In genomic region chr6:101935732-101936131, GRCh38 we compare ENCODE assay signal across 18 cellular contexts.
A peak's percentile ranks its signal among the peaks of the same experiment; 100 is the strongest.
DNase-seq lines count a peak whose midpoint lies in the region; ATAC-seq and TF ChIP-seq lines count a peak whose summit lies in the region.
"Had no signal": no experiment of that assay in that cellular context is flagged by ENCODE, and none has a peak within 500 bp of the region (broad histone marks: within the 10 kb centered on the region; RNA-seq: fewer than 3 reads in every experiment).

No MANE protein-coding gene starts in this region.

- no peaks in the 10 kb centered on the region for H4K20me1 ChIP-seq in PC-9 (ENCODE audit: insufficient read depth)

- no TSS peak for BruUV-seq in A673 (replicated peaks; lab: Mats Ljungman, UMichigan)
- no TSS peak for BruUV-seq in PC-9 (replicated peaks; lab: Mats Ljungman, UMichigan)

- ATAC-seq in HG02840 (IDR thresholded peaks at IDR 0.05; ENCODE audit: low FRiP score, unreplicated experiment) (no peak), HG02623 (IDR thresholded peaks at IDR 0.05; ENCODE audit: unreplicated experiment) (no peak)

- intact Hi-C loops in A673 (cut with micrococcal nuclease; ENCODE audit: unreplicated experiment): loop anchor here (10.0 kb wide), 1 partner anchor 1189 kb away; no protein-coding TSS in a partner anchor
- intact Hi-C loops in PC-9 (cut with micrococcal nuclease; ENCODE audit: unreplicated experiment): no loop called here

- no peaks in the 10 kb centered on the region for H3K79me2 ChIP-seq in PC-9 (ENCODE audit: low read depth)

- CTCF ChIA-PET in A673 (lab: Charles Lee): no interaction called here
- CTCF ChIA-PET in PC-9 (lab: Charles Lee): no interaction called here

- H3K4me2 ChIP-seq in PC-9: no peak overlapping the region

- DNase-seq in A673 (ENCODE audit: low spot score) (no peak), PC-9 (no peak), fibroblast of gingiva (ENCODE audit: low read depth) (peak; percentile 4), fibroblast of the conjunctiva (ENCODE audit: low read depth) (peak; percentile 8), medulla oblongata (ENCODE audit: extremely low spot score) (no peak)
- DNase-seq: 8988T; AML-193; Caco-2; CD4-positive, alpha-beta T cell; DMS153; DMS79; GDM1; GM23248 had no signal

- H3F3A ChIP-seq in PC-9 (ENCODE audit: insufficient read depth, low read depth): no peaks in the 10 kb centered on the region

- H3K9me2 ChIP-seq in PC-9 (ENCODE audit: insufficient read depth): no peaks in the 10 kb centered on the region; the same call in 1 of the 2 replicates

- peak overlapping the region; percentile 19; the same call in 1 of the 2 replicates for H2AFZ ChIP-seq in PC-9
- H2AFZ ChIP-seq: GM23248 had no signal

- H3K27ac ChIP-seq in A673 (ENCODE audit: low read depth, low read length, poor library complexity, severe bottlenecking): peak overlapping the region; percentile 96
- H3K27ac ChIP-seq in PC-9: no peak overlapping the region
- H3K27ac ChIP-seq: C4-2B, GM23248, HL-60 had no signal

- peaks cover 52% of the 10 kb centered on the region for H3K4me1 ChIP-seq in A673 (ENCODE audit: insufficient read depth, low read length, poor library complexity, severe bottlenecking)
- H3K4me1 ChIP-seq in PC-9 (replicated peaks; ENCODE audit: insufficient read depth): no peaks in the 10 kb centered on the region
- H3K4me1 ChIP-seq: Caco-2, HAP-1 had no signal

- H3K36me3 ChIP-seq in A673 (ENCODE audit: insufficient read depth, low read length, poor library complexity, severe bottlenecking): peaks cover 29% of the 10 kb centered on the region
- no peaks in the 10 kb centered on the region for H3K36me3 ChIP-seq in PC-9 (ENCODE audit: low read depth)
- H3K36me3 ChIP-seq: HAP-1 had no signal

- H3K27me3 ChIP-seq in A673 (replicated peaks; ENCODE audit: insufficient read depth, low read depth, low read length, poor library complexity) (no peaks in the 10 kb centered on the region), PC-9 (ENCODE audit: insufficient read depth, low read depth) (no peaks in the 10 kb centered on the region)

- TF ChIP-seq CTCF in A673 (conservative IDR thresholded peaks at IDR 0.05; ENCODE audit: low read depth, low read length): no peak
- TF ChIP-seq CTCF in PC-9 (conservative IDR thresholded peaks at IDR 0.05): no peak

- POLR2A ChIA-PET in A673 (lab: Charles Lee; ENCODE audit: low non-redundant PET) (interaction anchor here (1.2 kb wide), 1 partner anchor 9 kb away, joined by 4 read pairs; no protein-coding TSS in a partner anchor), PC-9 (lab: Charles Lee; ENCODE audit: unreplicated experiment) (interaction anchor here (0.7 to 0.8 kb wide), 2 partner anchors 22 to 334 kb away, joined by 3 to 5 read pairs; no protein-coding TSS in a partner anchor)

- H3K9me3 ChIP-seq in A673 (ENCODE audit: low read depth, low read length, poor library complexity, severe bottlenecking) (no peaks in the 10 kb centered on the region), PC-9 (ENCODE audit: insufficient read depth, low read depth) (no peaks in the 10 kb centered on the region)
- H3K9me3 ChIP-seq: Caco-2, HAP-1 had no signal

- H3K4me3 ChIP-seq in A673 (ENCODE audit: low read depth, low read length, poor library complexity, severe bottlenecking): peak overlapping the region; percentile 50
- H3K4me3 ChIP-seq in PC-9: no peak overlapping the region
- H3K4me3 ChIP-seq: GM23248, HAP-1 had no signal

Comparison
In these comparisons a context has a peak if more than half of its experiments do, and no peak if none do; other contexts are left out.
1. DNase-seq: peak in fibroblast of gingiva (single experiment) and fibroblast of the conjunctiva (single experiment); none in A673 (single experiment), PC-9 (0 of 2) and medulla oblongata (single experiment).